Comparison of ENCODE assay signal across 21 cellular contexts in genomic region chr9:126154869-126155268, GRCh38.
"Had no signal": no experiment of that assay in that cellular context is flagged by ENCODE, and none has a peak within 500 bp of the region (broad histone marks: within the 10 kb centered on the region; RNA-seq: fewer than 3 reads in every experiment).

No MANE protein-coding gene starts in this region.

- H3K27ac Mint-ChIP-seq: activated CD4-positive, alpha-beta T cell treated with anti-CD3 and anti-CD28 coated beads, Interleukin-2, amount 10 ng/mL, durations not matched to agents 7 days and 5 days; activated naive CD8-positive, alpha-beta T cell treated with anti-CD3 and anti-CD28 coated beads for 36 hours; naive B cell; T-helper 17 cell had no signal

- H3K4me3 Mint-ChIP-seq: activated CD4-positive, alpha-beta T cell treated with anti-CD3 and anti-CD28 coated beads, Interleukin-2, amount 10 ng/mL, durations not matched to agents 7 days and 5 days; activated naive CD8-positive, alpha-beta T cell treated with anti-CD3 and anti-CD28 coated beads for 36 hours; naive B cell; neural crest cell; T-helper 17 cell had no signal

- H3K4me1 ChIP-seq: breast epithelium, heart left ventricle, prostate gland, tibial artery had no signal

- DNase-seq: activated CD4-positive, alpha-beta T cell treated with anti-CD3 and anti-CD28 coated beads, Interleukin-2, amount 10 ng/mL, durations not matched to agents 7 days and 5 days; activated naive CD4-positive, alpha-beta T cell treated with Interleukin-2 at 50 U/mL for 16 hours; activated naive CD8-positive, alpha-beta T cell treated with anti-CD3 and anti-CD28 coated beads for 36 hours; activated T-cell treated with anti-CD3 and anti-CD28 coated beads, Interleukin-2, amount 50 U/mL, for 48 hours; islet precursor cell; left colon; lower lobe of right lung; mesendoderm; naive B cell; stimulated activated CD4-positive, alpha-beta T cell treated with anti-CD3 and anti-CD28 coated beads, Interleukin-4, amount 100 ng/mL, for 24 hours; stimulated activated naive CD8-positive, alpha-beta T cell treated with anti-CD3 and anti-CD28 coated beads, Interleukin-15, Interleukin-2, amounts not matched to agents 100 U/mL and 50 U/mL, for 24 hours; SW 1271; T-helper 17 cell had no signal

- H3K9me3 ChIP-seq: breast epithelium, heart left ventricle, lower lobe of right lung, prostate gland, tibial artery had no signal

- H3K27ac ChIP-seq: breast epithelium, coronary artery, epithelial cell of prostate, heart left ventricle, lower lobe of right lung, prostate gland, tibial artery had no signal

- H3K4me3 ChIP-seq: breast epithelium, coronary artery, heart left ventricle, lower lobe of right lung, prostate gland, tibial artery had no signal

- H3K36me3 ChIP-seq: breast epithelium, heart left ventricle, lower lobe of right lung, prostate gland, tibial artery had no signal

- ATAC-seq: activated CD4-positive, CD25-positive, alpha-beta regulatory T cell treated with anti-CD3 and anti-CD28 coated beads, Interleukin-2, amount 50 U/mL, for 24 hours; heart left ventricle; left colon; lower lobe of right lung; stimulated activated naive CD8-positive, alpha-beta T cell treated with anti-CD3 and anti-CD28 coated beads, Interleukin-15, Interleukin-2, amounts not matched to agents 100 U/mL and 50 U/mL, for 24 hours; T-helper 17 cell had no signal

- H3K9me3 Mint-ChIP-seq: activated CD4-positive, alpha-beta T cell treated with anti-CD3 and anti-CD28 coated beads, Interleukin-2, amount 10 ng/mL, durations not matched to agents 7 days and 5 days; activated naive CD8-positive, alpha-beta T cell treated with anti-CD3 and anti-CD28 coated beads for 36 hours had no signal

- H3K36me3 Mint-ChIP-seq: activated naive CD8-positive, alpha-beta T cell treated with anti-CD3 and anti-CD28 coated beads for 36 hours; naive B cell had no signal

- H3K4me1 Mint-ChIP-seq: activated CD4-positive, alpha-beta T cell treated with anti-CD3 and anti-CD28 coated beads, Interleukin-2, amount 10 ng/mL, durations not matched to agents 7 days and 5 days; activated naive CD8-positive, alpha-beta T cell treated with anti-CD3 and anti-CD28 coated beads for 36 hours; naive B cell; T-helper 17 cell had no signal
